16 cellular contexts compared by ENCODE assay signal in the genomic region with DNA sequence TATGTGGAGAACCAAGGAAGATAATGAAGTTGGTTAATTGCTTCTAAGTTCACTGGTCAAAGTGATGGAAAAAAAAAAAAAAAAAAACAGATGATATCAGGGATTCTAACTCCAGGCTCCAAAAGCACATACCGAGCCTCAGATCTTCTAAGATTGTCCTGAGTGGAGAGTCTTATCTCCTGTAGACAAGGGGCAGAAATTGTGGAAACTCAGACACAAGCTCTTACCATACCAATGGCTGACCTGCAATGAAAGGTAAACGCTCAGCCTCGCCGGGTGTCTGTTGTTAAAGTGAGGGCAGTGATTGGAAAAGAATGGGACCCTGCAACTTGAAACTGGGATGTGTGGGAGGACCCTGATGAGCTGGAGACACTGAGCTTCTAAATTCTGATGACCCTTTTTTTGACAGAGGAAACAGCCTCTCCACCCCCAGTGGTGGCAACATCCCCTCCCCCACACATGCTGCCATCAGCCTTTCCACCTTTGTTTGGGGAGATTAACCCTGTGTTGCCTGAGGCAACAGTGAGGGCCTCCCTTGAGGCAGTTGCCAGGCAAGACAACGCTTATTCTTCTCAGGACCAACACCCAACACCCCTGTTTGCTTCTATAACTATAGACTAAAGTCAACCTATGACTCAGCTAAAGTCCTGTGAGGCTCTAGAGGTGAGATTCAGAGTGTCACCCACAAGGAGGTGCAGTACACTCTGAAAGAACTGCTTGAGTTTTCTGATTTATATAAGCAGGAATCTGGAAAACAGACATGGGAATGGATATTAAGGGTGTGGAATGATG.
DNase-seq lines count a peak whose midpoint lies in the region; ATAC-seq and TF ChIP-seq lines count a peak whose summit lies in the region.
"Had no signal": no experiment of that assay in that cellular context is flagged by ENCODE, and none has a peak within 500 bp of the region (broad histone marks: within the 10 kb centered on the region; RNA-seq: fewer than 3 reads in every experiment).

No MANE protein-coding gene starts in this region.

- no peaks in the 10 kb centered on the region for H3K36me3 ChIP-seq in GM23338 (ENCODE audit: insufficient read depth)
- H3K36me3 ChIP-seq: tibial nerve had no signal

- H3K9me3 Mint-ChIP-seq in GM23338 (peaks cover 28% of the 10 kb centered on the region), nephron progenitor cell (peaks cover 28% of the 10 kb centered on the region), T-cell (peaks cover 0 to 8% (median 4%) of the 10 kb centered on the region in 3 donors)

- POLR2A ChIA-PET in T-cell (lab: Charles Lee), result interaction anchor here in 1 of 2 donors (0.7 kb wide), 1 partner anchor 11 kb away, joined by 7 read pairs; no protein-coding TSS in a partner anchor

- H3K36me3 Mint-ChIP-seq in GM23338 (ENCODE audit: low read depth) (no peaks in the 10 kb centered on the region; the same call in none of the 3 replicates), nephron progenitor cell (ENCODE audit: low read depth) (no peaks in the 10 kb centered on the region), T-cell (no peaks in the 10 kb centered on the region)
- H3K36me3 Mint-ChIP-seq: activated naive CD8-positive, alpha-beta T cell treated with anti-CD3 and anti-CD28 coated beads, Interleukin-2, amount 10 ng/mL, durations not matched to agents 7 days and 5 days had no signal

- H3K27ac Mint-ChIP-seq in GM23338 (no peak overlapping the region), nephron progenitor cell (peak overlapping the region; percentile 18), T-cell (no peak overlapping the region)
- H3K27ac Mint-ChIP-seq: activated naive CD8-positive, alpha-beta T cell treated with anti-CD3 and anti-CD28 coated beads, Interleukin-2, amount 10 ng/mL, durations not matched to agents 7 days and 5 days had no signal

- H3K4me3 ChIP-seq in GM23338 (no peak overlapping the region), epithelial cell of proximal tubule (ENCODE audit: low read depth, low read length) (no peak overlapping the region)
- H3K4me3 ChIP-seq: tibial nerve had no signal

- H3K4me3 Mint-ChIP-seq in GM23338 (no peak overlapping the region), nephron progenitor cell (peak overlapping the region; percentile 7), T-cell (no peak overlapping the region)
- H3K4me3 Mint-ChIP-seq: activated naive CD8-positive, alpha-beta T cell treated with anti-CD3 and anti-CD28 coated beads, Interleukin-2, amount 10 ng/mL, durations not matched to agents 7 days and 5 days had no signal

- ATAC-seq in GM23338, result peak; percentile 47
- no peak for ATAC-seq in GM19455 (IDR thresholded peaks at IDR 0.05; ENCODE audit: unreplicated experiment)
- ATAC-seq in T-cell (replicated peaks in 1 of 4), result no peak
- no peak for ATAC-seq in GM19397 (IDR thresholded peaks at IDR 0.05; ENCODE audit: unreplicated experiment)
- ATAC-seq: left ventricle myocardium superior had no signal

- H2AFZ ChIP-seq in GM23338, result peak overlapping the region; percentile 47

- H4K20me1 ChIP-seq in GM23338 (replicated peaks; ENCODE audit: insufficient read depth), result no peaks in the 10 kb centered on the region

- no peaks in the 10 kb centered on the region for H3K79me2 ChIP-seq in GM23338 (replicated peaks; ENCODE audit: insufficient read depth)

- H3K4me1 Mint-ChIP-seq in GM23338 (peaks cover 22% of the 10 kb centered on the region), nephron progenitor cell (peaks cover 51% of the 10 kb centered on the region), T-cell (no peaks in the 10 kb centered on the region)
- H3K4me1 Mint-ChIP-seq: activated naive CD8-positive, alpha-beta T cell treated with anti-CD3 and anti-CD28 coated beads, Interleukin-2, amount 10 ng/mL, durations not matched to agents 7 days and 5 days had no signal

- DNase-seq in GM23338 (ENCODE audit: low spot score) (peak; percentile 27), NCI-H460 (ENCODE audit: extremely low read depth, low read depth) (peak; percentile 16), epithelial cell of proximal tubule (ENCODE audit: low read depth) (no peak), nephron progenitor cell (no peak), SW480 (ENCODE audit: low spot score) (no peak), T-cell (no peak)
- DNase-seq: activated CD8-positive, alpha-beta memory T cell treated with anti-CD3 and anti-CD28 coated beads, Interleukin-2, amount 50 U/mL, for 4 hours; activated naive CD8-positive, alpha-beta T cell treated with anti-CD3 and anti-CD28 coated beads, Interleukin-2, amount 10 ng/mL, durations not matched to agents 7 days and 5 days; glutamatergic neuron; left ventricle myocardium superior; NCI-H774; SHP77 treated with DMSO at 0.1 percent for 48 hours had no signal

- H3K4me1 ChIP-seq in GM23338 (ENCODE audit: insufficient read depth), result peaks cover 5% of the 10 kb centered on the region; the same call in 1 of the 2 replicates

- H3F3A ChIP-seq in GM23338 (replicated peaks; ENCODE audit: low read depth), result no peaks in the 10 kb centered on the region

- 0 out of 2 replicates have a peak overlapping the region, but pooled peaks have one; percentile 18 for H3K4me2 ChIP-seq in GM23338

- peak; percentile 31 to 34; a peak in 3 of 4 replicates for TF ChIP-seq CTCF in GM23338 (conservative IDR thresholded peaks at IDR 0.05; ENCODE audit: low read depth in 2 of 2)
- TF ChIP-seq CTCF in epithelial cell of proximal tubule (conservative IDR thresholded peaks at IDR 0.05; ENCODE audit: low read depth, low read length), result peak; percentile 50
- TF ChIP-seq CTCF in nephron progenitor cell (IDR thresholded peaks at IDR 0.05), result no peak

- H3K27me3 Mint-ChIP-seq in GM23338 (ENCODE audit: insufficient read depth, low read depth, poor library complexity), result no peaks in the 10 kb centered on the region
- H3K27me3 Mint-ChIP-seq in nephron progenitor cell (ENCODE audit: low read depth, poor library complexity), result no peaks in the 10 kb centered on the region
- peaks cover 17 to 27% of the 10 kb centered on the region in 2 donors for H3K27me3 Mint-ChIP-seq in T-cell
- H3K27me3 Mint-ChIP-seq: activated naive CD8-positive, alpha-beta T cell treated with anti-CD3 and anti-CD28 coated beads, Interleukin-2, amount 10 ng/mL, durations not matched to agents 7 days and 5 days had no signal

- no peak overlapping the region for H3K27ac ChIP-seq in GM23338 (ENCODE audit: low read depth)
- H3K27ac ChIP-seq: tibial nerve, VCaP had no signal

- no peaks in the 10 kb centered on the region for H3K27me3 ChIP-seq in GM23338 (ENCODE audit: insufficient read depth)
- H3K27me3 ChIP-seq: tibial nerve had no signal

- CTCF ChIA-PET in T-cell (lab: Charles Lee), result no interaction called here

- H3K9me2 ChIP-seq in GM23338 (ENCODE audit: insufficient read depth), result peaks cover 25% of the 10 kb centered on the region

TF ChIP-seq in GM23338, 12 proteins besides CTCF, POLR2A, EP300 and RAD21 (continues in another document):
- TF ChIP-seq EZH2phosphoT487 (IDR thresholded peaks at IDR 0.05; ENCODE audit: unreplicated experiment) (no peak), ETS1 (IDR thresholded peaks at IDR 0.05) (no peak), STAT1 (IDR thresholded peaks at IDR 0.05; ENCODE audit: unreplicated experiment) (no peak), NANOG (IDR thresholded peaks at IDR 0.05; ENCODE audit: borderline replicate concordance) (no peak)
- TF ChIP-seq, protein P1, sequence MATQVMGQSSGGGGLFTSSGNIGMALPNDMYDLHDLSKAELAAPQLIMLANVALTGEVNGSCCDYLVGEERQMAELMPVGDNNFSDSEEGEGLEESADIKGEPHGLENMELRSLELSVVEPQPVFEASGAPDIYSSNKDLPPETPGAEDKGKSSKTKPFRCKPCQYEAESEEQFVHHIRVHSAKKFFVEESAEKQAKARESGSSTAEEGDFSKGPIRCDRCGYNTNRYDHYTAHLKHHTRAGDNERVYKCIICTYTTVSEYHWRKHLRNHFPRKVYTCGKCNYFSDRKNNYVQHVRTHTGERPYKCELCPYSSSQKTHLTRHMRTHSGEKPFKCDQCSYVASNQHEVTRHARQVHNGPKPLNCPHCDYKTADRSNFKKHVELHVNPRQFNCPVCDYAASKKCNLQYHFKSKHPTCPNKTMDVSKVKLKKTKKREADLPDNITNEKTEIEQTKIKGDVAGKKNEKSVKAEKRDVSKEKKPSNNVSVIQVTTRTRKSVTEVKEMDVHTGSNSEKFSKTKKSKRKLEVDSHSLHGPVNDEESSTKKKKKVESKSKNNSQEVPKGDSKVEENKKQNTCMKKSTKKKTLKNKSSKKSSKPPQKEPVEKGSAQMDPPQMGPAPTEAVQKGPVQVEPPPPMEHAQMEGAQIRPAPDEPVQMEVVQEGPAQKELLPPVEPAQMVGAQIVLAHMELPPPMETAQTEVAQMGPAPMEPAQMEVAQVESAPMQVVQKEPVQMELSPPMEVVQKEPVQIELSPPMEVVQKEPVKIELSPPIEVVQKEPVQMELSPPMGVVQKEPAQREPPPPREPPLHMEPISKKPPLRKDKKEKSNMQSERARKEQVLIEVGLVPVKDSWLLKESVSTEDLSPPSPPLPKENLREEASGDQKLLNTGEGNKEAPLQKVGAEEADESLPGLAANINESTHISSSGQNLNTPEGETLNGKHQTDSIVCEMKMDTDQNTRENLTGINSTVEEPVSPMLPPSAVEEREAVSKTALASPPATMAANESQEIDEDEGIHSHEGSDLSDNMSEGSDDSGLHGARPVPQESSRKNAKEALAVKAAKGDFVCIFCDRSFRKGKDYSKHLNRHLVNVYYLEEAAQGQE (IDR thresholded peaks at IDR 0.05; ENCODE audit: unreplicated experiment), result no peak

Comparison
In these comparisons a context has a peak if more than half of its experiments do, and no peak if none do; other contexts are left out.
1. DNase-seq: peak in GM23338 (single experiment) and NCI-H460 (single experiment); none in epithelial cell of proximal tubule (single experiment), nephron progenitor cell (single experiment), SW480 (single experiment) and T-cell (0 of 34).